1 cellular context compared by ENCODE assay signal in the genomic region with DNA sequence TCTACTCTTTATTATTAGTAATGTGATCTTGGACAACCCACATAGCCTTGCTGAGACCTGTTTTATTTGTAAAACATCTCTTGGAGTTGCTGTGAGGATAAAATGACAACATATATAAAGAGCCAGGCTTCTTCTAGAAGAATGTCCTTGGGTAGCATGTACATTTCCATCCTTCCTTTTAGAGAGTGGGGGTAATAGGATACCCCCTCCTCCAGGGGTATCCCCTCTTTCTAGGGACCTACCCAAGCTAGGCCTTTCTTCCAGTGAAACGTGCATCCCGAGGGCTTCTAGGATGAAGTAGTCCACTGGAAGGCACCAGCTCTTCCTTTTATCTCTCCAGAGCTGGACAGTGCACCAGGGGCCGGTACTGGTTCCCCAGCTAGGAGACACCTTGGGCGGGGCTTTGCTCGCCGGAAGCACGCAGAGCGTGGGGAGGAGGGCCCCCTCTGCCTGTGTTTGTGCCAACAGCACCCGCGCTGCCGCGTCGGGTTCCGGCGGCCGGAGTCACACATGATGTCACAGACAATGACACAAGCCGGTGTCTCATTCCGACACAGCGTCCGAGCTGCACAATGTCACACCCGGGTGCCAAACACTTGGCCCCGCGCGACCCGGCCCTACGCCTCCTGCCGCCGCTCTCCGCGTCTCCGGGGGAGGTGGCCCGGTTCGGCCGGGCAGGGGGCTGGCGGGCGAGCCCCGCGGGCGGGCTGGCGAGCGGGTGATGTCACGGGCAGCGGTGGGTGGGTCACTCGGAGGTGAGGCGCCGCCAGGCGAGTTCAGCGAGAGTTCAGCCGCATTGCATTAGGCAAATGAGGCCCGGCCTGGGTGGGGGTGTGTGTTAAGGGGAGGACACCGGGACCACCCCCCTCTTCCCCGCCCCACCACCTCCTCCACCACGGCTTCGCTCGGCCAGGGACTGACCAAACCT.
TF ChIP-seq lines count a peak whose summit lies in the region.

No MANE protein-coding gene starts in this region.

TF ChIP-seq in IMR-90, 13 proteins besides CTCF, POLR2A, EP300 and RAD21:
- TF ChIP-seq RFX5 (IDR thresholded peaks at IDR 0.05; ENCODE audit: low read depth, low read length): no peak
- TF ChIP-seq CHD1 (IDR thresholded peaks at IDR 0.05; ENCODE audit: low read depth, low read length): no peak
- no peak for TF ChIP-seq MAFK (IDR thresholded peaks at IDR 0.05; ENCODE audit: low read depth, low read length)
- TF ChIP-seq SMC3 (IDR thresholded peaks at IDR 0.05; ENCODE audit: low read depth, low read length): peak; percentile 9; the same call in 1 of the 2 replicates
- peak; percentile 48 for TF ChIP-seq FOS (IDR thresholded peaks at IDR 0.05; ENCODE audit: low read depth, low read length)
- TF ChIP-seq MXI1 (IDR thresholded peaks at IDR 0.05; ENCODE audit: borderline replicate concordance, low read depth, low read length): no peak
- TF ChIP-seq MAZ (IDR thresholded peaks at IDR 0.05; ENCODE audit: borderline replicate concordance, low read depth, low read length): peak; percentile 88
- TF ChIP-seq RCOR1 (IDR thresholded peaks at IDR 0.05; ENCODE audit: insufficient replicate concordance, low read length): no peak
- no peak for TF ChIP-seq NFE2L2 (IDR thresholded peaks at IDR 0.05; ENCODE audit: low read depth, low read length)
- peak; percentile 36 for TF ChIP-seq BHLHE40 (IDR thresholded peaks at IDR 0.05; ENCODE audit: low read depth, low read length)
- TF ChIP-seq, protein P1, sequence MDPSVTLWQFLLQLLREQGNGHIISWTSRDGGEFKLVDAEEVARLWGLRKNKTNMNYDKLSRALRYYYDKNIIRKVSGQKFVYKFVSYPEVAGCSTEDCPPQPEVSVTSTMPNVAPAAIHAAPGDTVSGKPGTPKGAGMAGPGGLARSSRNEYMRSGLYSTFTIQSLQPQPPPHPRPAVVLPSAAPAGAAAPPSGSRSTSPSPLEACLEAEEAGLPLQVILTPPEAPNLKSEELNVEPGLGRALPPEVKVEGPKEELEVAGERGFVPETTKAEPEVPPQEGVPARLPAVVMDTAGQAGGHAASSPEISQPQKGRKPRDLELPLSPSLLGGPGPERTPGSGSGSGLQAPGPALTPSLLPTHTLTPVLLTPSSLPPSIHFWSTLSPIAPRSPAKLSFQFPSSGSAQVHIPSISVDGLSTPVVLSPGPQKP (IDR thresholded peaks at IDR 0.05; ENCODE audit: borderline replicate concordance, low read depth, low read length): no peak
- 0 out of 2 replicates have a peak, but pooled peaks have one; percentile 19 for TF ChIP-seq CEBPB (IDR thresholded peaks at IDR 0.05; ENCODE audit: low read depth, low read length)
- TF ChIP-seq, protein P2, sequence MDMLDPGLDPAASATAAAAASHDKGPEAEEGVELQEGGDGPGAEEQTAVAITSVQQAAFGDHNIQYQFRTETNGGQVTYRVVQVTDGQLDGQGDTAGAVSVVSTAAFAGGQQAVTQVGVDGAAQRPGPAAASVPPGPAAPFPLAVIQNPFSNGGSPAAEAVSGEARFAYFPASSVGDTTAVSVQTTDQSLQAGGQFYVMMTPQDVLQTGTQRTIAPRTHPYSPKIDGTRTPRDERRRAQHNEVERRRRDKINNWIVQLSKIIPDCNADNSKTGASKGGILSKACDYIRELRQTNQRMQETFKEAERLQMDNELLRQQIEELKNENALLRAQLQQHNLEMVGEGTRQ (IDR thresholded peaks at IDR 0.05; ENCODE audit: low read depth, low read length): no peak
TF ChIP-seq in IMR-90: peak in this region for 5.
